21 cellular contexts compared by ENCODE assay signal in genomic region chr3:12230406-12230805, GRCh38. TPM values are rescaled to one million over a fixed set of nuclear protein-coding genes. Genes with fewer than 3 reads are reported as not detected.
DNase-seq lines count a peak whose midpoint lies in the region; ATAC-seq and TF ChIP-seq lines count a peak whose summit lies in the region.
"Had no signal": no experiment of that assay in that cellular context is flagged by ENCODE, and none has a peak within 500 bp of the region (broad histone marks: within the 10 kb centered on the region; RNA-seq: fewer than 3 reads in every experiment).

No MANE protein-coding gene starts in this region.

- H3K4me1 ChIP-seq in RWPE2 (ENCODE audit: insufficient read depth, poor library complexity, severe bottlenecking) = peaks cover 18% of the 10 kb centered on the region
- peaks cover 9 to 58% (median 17%) of the 10 kb centered on the region in 3 donors for H3K4me1 ChIP-seq in esophagus squamous epithelium
- peaks cover 15% of the 10 kb centered on the region for H3K4me1 ChIP-seq in mucosa of descending colon (ENCODE audit: low read depth)
- H3K4me1 ChIP-seq in upper lobe of left lung = peaks cover 4 to 37% (median 24%) of the 10 kb centered on the region in 4 donors
- H3K4me1 ChIP-seq: neural progenitor cell had no signal

- H3K27me3 ChIP-seq in RWPE2 (ENCODE audit: insufficient read depth, poor library complexity, severe bottlenecking) (no peaks in the 10 kb centered on the region), esophagus squamous epithelium (no peaks in the 10 kb centered on the region), upper lobe of left lung (no peaks in the 10 kb centered on the region), WERI-Rb-1 (ENCODE audit: insufficient read depth, low read depth, severe bottlenecking) (no peaks in the 10 kb centered on the region)
- H3K27me3 ChIP-seq: gastroesophageal sphincter, neural progenitor cell, right atrium auricular region had no signal

- H3K4me3 ChIP-seq in RWPE2 (ENCODE audit: severe bottlenecking) (no peak overlapping the region), esophagus squamous epithelium (no peak overlapping the region), mucosa of descending colon (no peak overlapping the region), upper lobe of left lung (no peak overlapping the region), WERI-Rb-1 (ENCODE audit: low read depth, low read length) (no peak overlapping the region)
- H3K4me3 ChIP-seq: gastroesophageal sphincter, neural progenitor cell, right atrium auricular region, spleen had no signal

- H3K9me3 ChIP-seq in RWPE2 (ENCODE audit: severe bottlenecking) (no peaks in the 10 kb centered on the region), esophagus squamous epithelium (no peaks in the 10 kb centered on the region), mucosa of descending colon (no peaks in the 10 kb centered on the region), upper lobe of left lung (no peaks in the 10 kb centered on the region), WERI-Rb-1 (ENCODE audit: severe bottlenecking) (no peaks in the 10 kb centered on the region)
- H3K9me3 ChIP-seq: gastroesophageal sphincter, right atrium auricular region, spleen had no signal

- ATAC-seq in RWPE2 (ENCODE audit: low read depth) (no peak), mucosa of descending colon (peak; percentile 16), upper lobe of left lung (ENCODE audit: low FRiP score in 2 of 2) (no peak)
- ATAC-seq: gastroesophageal sphincter, left cardiac atrium had no signal

- no peak for TF ChIP-seq EP300 in upper lobe of left lung (IDR thresholded peaks at IDR 0.05)

- intact Hi-C loops in esophagus squamous epithelium (cut with DNase I) (no loop called here), mucosa of descending colon (cut with DNase I, micrococcal nuclease) (no loop called here)

- WGBS in esophagus squamous epithelium, 2 donors = 57 to 58% methylated on average over 4 of the region's 4 CpGs
- 59 to 61% methylated on average over 4 of the region's 4 CpGs for WGBS in upper lobe of left lung, 2 donors

- TF ChIP-seq CTCF in RWPE2 (IDR thresholded peaks at IDR 0.05; ENCODE audit: poor library complexity, severe bottlenecking) (no peak), esophagus squamous epithelium (IDR thresholded peaks at IDR 0.05) (no peak), mucosa of descending colon (IDR thresholded peaks at IDR 0.05) (no peak), upper lobe of left lung (IDR thresholded peaks at IDR 0.05) (no peak), WERI-Rb-1 (IDR thresholded peaks at IDR 0.05; ENCODE audit: low read depth, low read length) (no peak)

- TF ChIP-seq POLR2A in esophagus squamous epithelium (IDR thresholded peaks at IDR 0.05) (no peak), upper lobe of left lung (IDR thresholded peaks at IDR 0.05) (no peak)

- no peaks in the 10 kb centered on the region for H3K36me3 ChIP-seq in RWPE2 (ENCODE audit: low read depth)
- no peaks in the 10 kb centered on the region for H3K36me3 ChIP-seq in esophagus squamous epithelium
- no peaks in the 10 kb centered on the region for H3K36me3 ChIP-seq in mucosa of descending colon (ENCODE audit: low read depth)
- H3K36me3 ChIP-seq in upper lobe of left lung = no peaks in the 10 kb centered on the region
- no peaks in the 10 kb centered on the region for H3K36me3 ChIP-seq in WERI-Rb-1
- H3K36me3 ChIP-seq: gastroesophageal sphincter, neural progenitor cell, right atrium auricular region, spleen had no signal

- no peak for DNase-seq in RWPE2 (ENCODE audit: low spot score)
- no peak for DNase-seq in esophagus squamous epithelium (lab: John Stamatoyannopoulos, UW)
- no peak for DNase-seq in mucosa of descending colon
- no peak for DNase-seq in upper lobe of left lung
- DNase-seq in NCI-H2107 treated with DMSO at 0.1 percent for 48 hours (lab: John Stamatoyannopoulos, UW; ENCODE audit: unreplicated experiment) = no peak
- no peak for DNase-seq in WERI-Rb-1
- DNase-seq in activated CD8-positive, alpha-beta memory T cell treated with anti-CD3 and anti-CD28 coated beads, Interleukin-2, amount 50 U/mL, for 48 hours = no peak
- no peak for DNase-seq in stimulated activated CD4-positive, alpha-beta T cell treated with anti-CD3 and anti-CD28 coated beads, Interleukin-4, amount 100 ng/mL, for 24 hours
- DNase-seq: activated CD4-positive, alpha-beta T cell treated with anti-CD3 and anti-CD28 coated beads, Interleukin-2, amount 50 U/mL, for 4 hours; activated naive CD4-positive, alpha-beta T cell treated with Interleukin-2 at 50 U/mL for 16 hours; central memory CD4-positive, alpha-beta T cell; left cardiac atrium; NCI-H1092 treated with DMSO at 0.1 percent for 48 hours; NCI-H1694 treated with DMSO at 0.1 percent for 48 hours; RPMI8226; spleen; stimulated activated CD4-positive, alpha-beta T cell treated with anti-CD3 and anti-CD28 coated beads, Interleukin-2, amount 100 ng/mL, for 24 hours; T-helper 1 cell had no signal

- H3K27ac ChIP-seq in RWPE2 (ENCODE audit: poor library complexity, severe bottlenecking) = peak overlapping the region; percentile 37
- H3K27ac ChIP-seq in esophagus squamous epithelium = peak overlapping the region; percentile 80 to 90 (median 86)
- H3K27ac ChIP-seq in upper lobe of left lung = peak overlapping the region; percentile 6 to 77 (median 40)
- no peak overlapping the region for H3K27ac ChIP-seq in WERI-Rb-1
- H3K27ac ChIP-seq: gastroesophageal sphincter, neural progenitor cell, right atrium auricular region, spleen had no signal

RNA-seq across cellular contexts. Expression of gene PPARG, which starts 58.5 kb away (rescaled TPM):
- total RNA-seq in esophagus squamous epithelium = 10 to 100 TPM in 3 of 4 donors, 1 to 10 TPM in 1; 6.3 to 13.8 (median 11.4) TPM
- 100 to 1,000 TPM in 1 of 3 donors, 10 to 100 TPM in 2; 61.6 to 173 (median 98.8) TPM for total RNA-seq in mucosa of descending colon
- 10 to 100 TPM; 39.8 to 93.9 (median 52.7) TPM for total RNA-seq in upper lobe of left lung
